ENCODE assay signal across 8 cellular contexts in the genomic region with DNA sequence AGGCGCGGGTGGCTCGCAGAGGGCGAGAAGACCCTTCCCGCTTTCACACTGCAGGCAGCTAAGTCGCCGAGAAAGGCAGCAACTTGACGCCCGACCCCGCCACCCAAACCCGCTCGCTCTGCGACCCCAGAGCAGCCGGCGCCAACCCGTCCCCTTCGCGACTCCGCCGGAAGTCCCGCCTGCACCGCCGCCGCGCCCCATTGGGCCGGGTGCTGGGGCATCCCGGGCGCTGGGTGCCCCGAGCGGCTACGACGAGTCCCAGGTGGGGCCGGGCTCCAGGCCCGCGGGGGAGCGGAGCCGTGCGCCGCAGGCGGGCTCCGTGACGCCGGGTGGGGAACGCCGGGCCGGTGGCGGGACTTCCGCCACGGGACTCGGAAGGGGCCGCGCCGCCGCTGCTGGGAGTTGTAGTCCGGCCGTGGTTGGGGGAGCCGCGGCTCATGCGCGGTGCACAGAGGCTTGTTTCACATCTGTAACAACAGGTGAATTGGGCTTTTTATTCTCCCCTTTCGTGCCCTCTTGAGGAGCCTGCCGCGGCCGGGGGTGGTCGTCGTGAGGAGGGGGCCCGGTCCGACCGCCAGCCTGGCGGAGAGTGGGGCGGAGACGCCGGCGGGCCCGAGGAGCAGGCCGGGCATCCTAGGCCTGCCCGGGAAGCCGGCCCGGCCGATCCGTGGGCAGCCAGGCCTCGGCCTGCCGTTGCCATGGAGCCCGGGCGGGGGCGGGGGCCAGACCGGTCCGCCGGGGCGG. TPM values are rescaled to one million over a fixed set of nuclear protein-coding genes. Genes with fewer than 3 reads are reported as not detected.
DNase-seq lines count a peak whose midpoint lies in the region; ATAC-seq, FAIRE-seq and TF ChIP-seq lines count a peak whose summit lies in the region.

A gene with protein sequence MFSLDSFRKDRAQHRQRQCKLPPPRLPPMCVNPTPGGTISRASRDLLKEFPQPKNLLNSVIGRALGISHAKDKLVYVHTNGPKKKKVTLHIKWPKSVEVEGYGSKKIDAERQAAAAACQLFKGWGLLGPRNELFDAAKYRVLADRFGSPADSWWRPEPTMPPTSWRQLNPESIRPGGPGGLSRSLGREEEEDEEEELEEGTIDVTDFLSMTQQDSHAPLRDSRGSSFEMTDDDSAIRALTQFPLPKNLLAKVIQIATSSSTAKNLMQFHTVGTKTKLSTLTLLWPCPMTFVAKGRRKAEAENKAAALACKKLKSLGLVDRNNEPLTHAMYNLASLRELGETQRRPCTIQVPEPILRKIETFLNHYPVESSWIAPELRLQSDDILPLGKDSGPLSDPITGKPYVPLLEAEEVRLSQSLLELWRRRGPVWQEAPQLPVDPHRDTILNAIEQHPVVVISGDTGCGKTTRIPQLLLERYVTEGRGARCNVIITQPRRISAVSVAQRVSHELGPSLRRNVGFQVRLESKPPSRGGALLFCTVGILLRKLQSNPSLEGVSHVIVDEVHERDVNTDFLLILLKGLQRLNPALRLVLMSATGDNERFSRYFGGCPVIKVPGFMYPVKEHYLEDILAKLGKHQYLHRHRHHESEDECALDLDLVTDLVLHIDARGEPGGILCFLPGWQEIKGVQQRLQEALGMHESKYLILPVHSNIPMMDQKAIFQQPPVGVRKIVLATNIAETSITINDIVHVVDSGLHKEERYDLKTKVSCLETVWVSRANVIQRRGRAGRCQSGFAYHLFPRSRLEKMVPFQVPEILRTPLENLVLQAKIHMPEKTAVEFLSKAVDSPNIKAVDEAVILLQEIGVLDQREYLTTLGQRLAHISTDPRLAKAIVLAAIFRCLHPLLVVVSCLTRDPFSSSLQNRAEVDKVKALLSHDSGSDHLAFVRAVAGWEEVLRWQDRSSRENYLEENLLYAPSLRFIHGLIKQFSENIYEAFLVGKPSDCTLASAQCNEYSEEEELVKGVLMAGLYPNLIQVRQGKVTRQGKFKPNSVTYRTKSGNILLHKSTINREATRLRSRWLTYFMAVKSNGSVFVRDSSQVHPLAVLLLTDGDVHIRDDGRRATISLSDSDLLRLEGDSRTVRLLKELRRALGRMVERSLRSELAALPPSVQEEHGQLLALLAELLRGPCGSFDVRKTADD (plus strand): TSS at position 405 of the 744 bp plus-strand sequence. CDS start 7,546 bp downstream, outside the sequence.

- peak; percentile 80 for DNase-seq in A673 (ENCODE audit: low spot score)
- DNase-seq in NCI-H2227 (lab: John Stamatoyannopoulos, UW; ENCODE audit: unreplicated experiment), result peak; percentile 86
- DNase-seq in activated CD4-positive, alpha-beta T cell treated with anti-CD3 and anti-CD28 coated beads for 1 hour, result peak; percentile 78
- peak; percentile 83 for DNase-seq in cerebellar cortex (ENCODE audit: low spot score)
- DNase-seq in kidney, result peak; percentile 95
- DNase-seq in stimulated activated CD4-positive, alpha-beta T cell treated with anti-CD3 and anti-CD28 coated beads, Interleukin-15, amount 100 ng/mL, for 1 hour (ENCODE audit: low read depth in 1 of 2, low spot score in 1 of 2), result peak; percentile 67 to 77

- no peak for TF ChIP-seq CTCF in A673 (conservative IDR thresholded peaks at IDR 0.05; ENCODE audit: low read depth, low read length)
- no peak for TF ChIP-seq CTCF in kidney (IDR thresholded peaks at IDR 0.05; ENCODE audit: borderline replicate concordance, extremely low read depth, insufficient read depth)

- POLR2A ChIA-PET in A673 (lab: Charles Lee; ENCODE audit: low non-redundant PET), result no interaction called here

- H3K9me3 ChIP-seq in A673 (ENCODE audit: low read depth, low read length, poor library complexity, severe bottlenecking) (no peaks in the 10 kb centered on the region), kidney (ENCODE audit: control insufficient read depth in 1 of 2, low read length in 2 of 2) (no peaks in the 10 kb centered on the region)

- peak; percentile 70 for ATAC-seq in GM18520 (IDR thresholded peaks at IDR 0.05; ENCODE audit: unreplicated experiment)
- peak; percentile 87 for ATAC-seq in HG03045 (IDR thresholded peaks at IDR 0.05; ENCODE audit: unreplicated experiment)

- FAIRE-seq in kidney (lab: Jason Lieb, UNC), result no peak

- no peaks in the 10 kb centered on the region for H3K27me3 ChIP-seq in A673 (replicated peaks; ENCODE audit: insufficient read depth, low read depth, low read length, poor library complexity)

- peak within 1 kb of the TSS; percentile 83 to 89 for H3K9ac ChIP-seq in kidney (ENCODE audit: low read length in 2 of 2)

- H3K27ac ChIP-seq in A673 (ENCODE audit: low read depth, low read length, poor library complexity, severe bottlenecking), result peak within 1 kb of the TSS; percentile 85
- H3K27ac ChIP-seq in kidney (ENCODE audit: low read depth in 2 of 2, low read length in 2 of 2), result peak within 1 kb of the TSS; percentile 92 to 95

- BruUV-seq in A673 (replicated peaks; lab: Mats Ljungman, UMichigan), result no TSS peak

- no peaks in the 10 kb centered on the region for H3K4me1 ChIP-seq in A673 (ENCODE audit: insufficient read depth, low read length, poor library complexity, severe bottlenecking)
- H3K4me1 ChIP-seq in kidney (ENCODE audit: control insufficient read depth in 1 of 2, insufficient read depth in 1 of 2, low read depth in 1 of 2, low read length in 2 of 2), result peaks cover 4 to 6% of the 10 kb centered on the region in 2 donors

- CTCF ChIA-PET in A673 (lab: Charles Lee), result no interaction called here

- H3K4me3 ChIP-seq in A673 (ENCODE audit: low read depth, low read length, poor library complexity, severe bottlenecking) (peak within 1 kb of the TSS; percentile 76), kidney (ENCODE audit: low read length in 2 of 2) (peak within 1 kb of the TSS; percentile 67 to 91)

- peaks cover 3% of the 10 kb centered on the region for H3K36me3 ChIP-seq in A673 (ENCODE audit: insufficient read depth, low read length, poor library complexity, severe bottlenecking)
- no peaks in the 10 kb centered on the region for H3K36me3 ChIP-seq in kidney (ENCODE audit: control insufficient read depth in 1 of 2, insufficient read depth in 2 of 2, low read length in 2 of 2)

- intact Hi-C loops in A673 (cut with micrococcal nuclease; ENCODE audit: unreplicated experiment), result no loop called here
- intact Hi-C loops in kidney (cut with DNase I), result no loop called here

RNA-seq across cellular contexts. Expression of the gene that starts here (rescaled TPM):
- 80.2 and 84.5 TPM in 2 replicates for total RNA-seq in A673 (2021)
- total RNA-seq in kidney, result 59.7 TPM
- polyA plus RNA-seq in kidney (ENCODE audit: insufficient read depth, low read depth, low replicate concordance), result 37.8 TPM

Comparison
In these comparisons a context has a peak if more than half of its experiments do, and no peak if none do; other contexts are left out.
1. Peak in every context shown above with its lines: DNase-seq, ATAC-seq, H3K4me3 ChIP-seq and H3K27ac ChIP-seq.